27 cellular contexts compared by ENCODE assay signal in the genomic region with DNA sequence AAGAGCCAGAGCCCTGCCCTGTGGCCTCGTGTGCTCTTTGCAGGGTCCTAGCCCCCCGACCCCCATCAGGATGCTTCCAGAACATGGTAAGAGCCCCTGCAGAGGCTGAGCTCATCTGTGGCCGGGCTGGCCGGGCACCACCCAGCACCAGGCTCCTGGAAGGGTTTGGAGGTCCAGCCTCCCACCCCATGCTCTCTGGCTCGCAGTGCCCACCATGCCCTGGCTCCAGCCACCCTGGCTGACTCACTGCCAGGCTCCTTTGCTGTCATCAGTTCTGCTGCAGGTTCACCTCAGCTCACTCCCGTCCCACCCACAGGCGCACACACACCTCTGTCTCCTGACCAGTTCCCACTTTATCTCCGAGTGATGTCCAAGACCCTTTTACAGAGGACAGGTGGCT. TPM values are rescaled to one million over a fixed set of nuclear protein-coding genes. Genes with fewer than 3 reads are reported as not detected.
"Had no signal": no experiment of that assay in that cellular context is flagged by ENCODE, and none has a peak within 500 bp of the region (broad histone marks: within the 10 kb centered on the region; RNA-seq: fewer than 3 reads in every experiment).

No MANE protein-coding gene starts in this region.

- H3K9me3 Mint-ChIP-seq: activated CD4-positive, alpha-beta T cell treated with anti-CD3 and anti-CD28 coated beads, Interleukin-2, amount 10 ng/mL, durations not matched to agents 24 days and 14 days; activated naive CD4-positive, alpha-beta T cell treated with anti-CD3 and anti-CD28 coated beads, Interleukin-2, amount 10 ng/mL, durations not matched to agents 7 days and 5 days; activated naive CD8-positive, alpha-beta T cell treated with anti-CD3 and anti-CD28 coated beads, Interleukin-2, amount 50 U/mL, for 24 hours; stimulated activated effector memory CD8-positive, alpha-beta T cell treated with anti-CD3 and anti-CD28 coated beads, Interleukin-12 subunit alpha, Interleukin-12 subunit beta, amount 100 ng/mL, for 72 hours had no signal

- H3K27me3 Mint-ChIP-seq: activated CD4-positive, alpha-beta T cell treated with anti-CD3 and anti-CD28 coated beads, Interleukin-2, amount 10 ng/mL, durations not matched to agents 24 days and 14 days; activated naive CD4-positive, alpha-beta T cell treated with anti-CD3 and anti-CD28 coated beads, Interleukin-2, amount 10 ng/mL, durations not matched to agents 7 days and 5 days; activated naive CD8-positive, alpha-beta T cell treated with anti-CD3 and anti-CD28 coated beads, Interleukin-2, amount 50 U/mL, for 24 hours; T-cell had no signal

- H3K4me3 ChIP-seq: breast epithelium, left lung, right atrium auricular region, smooth muscle cell, tibial artery had no signal

- ATAC-seq: activated naive CD8-positive, alpha-beta T cell treated with anti-CD3 and anti-CD28 coated beads, Interleukin-2, amount 50 U/mL, for 24 hours; T-cell had no signal

- H3K36me3 ChIP-seq: breast epithelium had no signal

- H3K27ac Mint-ChIP-seq: activated CD4-positive, alpha-beta T cell treated with anti-CD3 and anti-CD28 coated beads, Interleukin-2, amount 10 ng/mL, durations not matched to agents 24 days and 14 days; activated naive CD4-positive, alpha-beta T cell treated with anti-CD3 and anti-CD28 coated beads, Interleukin-2, amount 10 ng/mL, durations not matched to agents 7 days and 5 days; activated naive CD8-positive, alpha-beta T cell treated with anti-CD3 and anti-CD28 coated beads, Interleukin-2, amount 50 U/mL, for 24 hours; stimulated activated effector memory CD8-positive, alpha-beta T cell treated with anti-CD3 and anti-CD28 coated beads, Interleukin-12 subunit alpha, Interleukin-12 subunit beta, amount 100 ng/mL, for 72 hours; T-cell had no signal

- H3K4me3 Mint-ChIP-seq: activated CD4-positive, alpha-beta T cell treated with anti-CD3 and anti-CD28 coated beads, Interleukin-2, amount 10 ng/mL, durations not matched to agents 24 days and 14 days; activated naive CD4-positive, alpha-beta T cell treated with anti-CD3 and anti-CD28 coated beads, Interleukin-2, amount 10 ng/mL, durations not matched to agents 7 days and 5 days; activated naive CD8-positive, alpha-beta T cell treated with anti-CD3 and anti-CD28 coated beads, Interleukin-2, amount 50 U/mL, for 24 hours; stimulated activated effector memory CD8-positive, alpha-beta T cell treated with anti-CD3 and anti-CD28 coated beads, Interleukin-12 subunit alpha, Interleukin-12 subunit beta, amount 100 ng/mL, for 72 hours; T-cell had no signal

- H3K4me1 Mint-ChIP-seq: T-cell had no signal

- H3K9me3 ChIP-seq: breast epithelium, left lung, right atrium auricular region, tibial artery had no signal

- FAIRE-seq: astrocyte, endothelial cell of umbilical vein had no signal

- H3K4me1 ChIP-seq: breast epithelium had no signal

- DNase-seq: activated CD4-positive, alpha-beta T cell treated with anti-CD3 and anti-CD28 coated beads, Interleukin-2, amount 10 ng/mL, durations not matched to agents 24 days and 14 days; activated CD4-positive, CD25-positive, alpha-beta regulatory T cell; activated CD8-positive, alpha-beta memory T cell treated with anti-CD3 and anti-CD28 coated beads for 24 hours; activated CD8-positive, alpha-beta memory T cell treated with anti-CD3 and anti-CD28 coated beads, Interleukin-2, amount 50 U/mL, for 48 hours; activated effector memory CD4-positive, alpha-beta T cell treated with Interleukin-2 at 50 U/mL for 16 hours; activated naive CD4-positive, alpha-beta T cell treated with anti-CD3 and anti-CD28 coated beads, Interleukin-2, amount 10 ng/mL, durations not matched to agents 7 days and 5 days; activated naive CD8-positive, alpha-beta T cell treated with anti-CD3 and anti-CD28 coated beads, Interleukin-2, amount 50 U/mL, for 24 hours; activated T-cell treated with anti-CD3 and anti-CD28 coated beads, Interleukin-2, amount 50 U/mL, for 48 hours; effector memory CD4-positive, alpha-beta T cell; foreskin fibroblast; glutamatergic neuron; islet precursor cell; left lung; mammary epithelial cell; midbrain; stimulated activated CD4-positive, alpha-beta T cell treated with anti-CD3 and anti-CD28 coated beads, Interleukin-4, amount 100 ng/mL, for 24 hours; T-cell had no signal

- H3K27me3 ChIP-seq: breast epithelium, left lung, right atrium auricular region, tibial artery had no signal

- H3K27ac ChIP-seq: left lung had no signal

RNA-seq across cellular contexts. Expression of a gene that starts 45.4 kb away (rescaled TPM):
- total RNA-seq: endothelial cell of umbilical vein had no signal
- polyA plus RNA-seq: neural cell had no signal

RNA-seq across cellular contexts. Expression of a gene that starts 48.5 kb away (rescaled TPM):
- total RNA-seq: activated CD4-positive, alpha-beta T cell treated with anti-CD3 and anti-CD28 coated beads, Interleukin-2, amount 10 ng/mL, durations not matched to agents 24 days and 14 days; astrocyte; breast epithelium; endothelial cell of umbilical vein; left lung; mammary epithelial cell; omental fat pad; posterior vena cava; right atrium auricular region; smooth muscle cell; T-cell had no signal
- polyA plus RNA-seq: endothelial cell of umbilical vein, mammary epithelial cell, neural cell, smooth muscle cell had no signal
